ENCODE assay signal across 8 cellular contexts in genomic region chr13:45055902-45056648, GRCh38.
DNase-seq lines count a peak whose midpoint lies in the region; ATAC-seq and TF ChIP-seq lines count a peak whose summit lies in the region.

No MANE protein-coding gene starts in this region.

- peak overlapping the region; percentile 74 for H3K27ac ChIP-seq in caudate nucleus (ENCODE audit: low read depth, low read length)
- no peak overlapping the region for H3K27ac ChIP-seq in neural progenitor cell

- peaks cover 4% of the 10 kb centered on the region for H3K4me1 ChIP-seq in neural progenitor cell

- TF ChIP-seq POLR2A in erythroblast (IDR thresholded peaks at IDR 0.05; ENCODE audit: low read length) = no peak

- no peak for TF ChIP-seq CTCF in neural progenitor cell (IDR thresholded peaks at IDR 0.05)
- no peak for TF ChIP-seq CTCF in GM20000 (IDR thresholded peaks at IDR 0.05; ENCODE audit: extremely low read depth, missing control alignments)

- H3K27me3 ChIP-seq in neural progenitor cell = no peaks in the 10 kb centered on the region

- H3K9me3 ChIP-seq in neural progenitor cell (ENCODE audit: low read depth) = no peaks in the 10 kb centered on the region

- peaks cover 14% of the 10 kb centered on the region for H3K4me1 Mint-ChIP-seq in neural progenitor cell

- H3K9me3 Mint-ChIP-seq in neural progenitor cell = no peaks in the 10 kb centered on the region

- no peak overlapping the region for H3K4me3 ChIP-seq in neural progenitor cell

- no peaks in the 10 kb centered on the region for H4K20me1 ChIP-seq in neural progenitor cell (ENCODE audit: low read depth)

- no peaks in the 10 kb centered on the region for H3K79me2 ChIP-seq in neural progenitor cell (ENCODE audit: low read depth)

- H3K36me3 Mint-ChIP-seq in neural progenitor cell = no peaks in the 10 kb centered on the region

- no peak overlapping the region for H3K9ac ChIP-seq in neural progenitor cell

- no peaks in the 10 kb centered on the region for H3K36me3 ChIP-seq in neural progenitor cell

- no peak overlapping the region for H3K4me3 Mint-ChIP-seq in neural progenitor cell

- ATAC-seq in HG03521 (IDR thresholded peaks at IDR 0.05; ENCODE audit: unreplicated experiment) = no peak

- H2AFZ ChIP-seq in neural progenitor cell (replicated peaks) = peak overlapping the region; percentile 95

- H3K4me2 ChIP-seq in neural progenitor cell = no peak overlapping the region

- H3K27ac Mint-ChIP-seq in neural progenitor cell = peak overlapping the region; percentile 23

- DNase-seq in ELF-1 (ENCODE audit: low read depth, low spot score) (peak; percentile 44), LoVo (ENCODE audit: low spot score) (peak; percentile 56), caudate nucleus (lab: John Stamatoyannopoulos, UW) (peak in 30 of 61 donors; percentile 1 to 74 (median 31)), neural progenitor cell (ENCODE audit: low spot score) (peak; percentile 57), GM20000 (ENCODE audit: low spot score) (no peak), erythroblast (lab: John Stamatoyannopoulos, UW) (no peak), activated gamma-delta T cell treated with Interleukin-2 at 50 U/mL for 16 hours (no peak)

- no peaks in the 10 kb centered on the region for H3F3A ChIP-seq in neural progenitor cell (ENCODE audit: low read depth)

- H3K27me3 Mint-ChIP-seq in neural progenitor cell (ENCODE audit: insufficient read depth, low read depth) = no peaks in the 10 kb centered on the region

Comparison
In these comparisons a context has a peak if more than half of its experiments do, and no peak if none do; other contexts are left out.
1. DNase-seq: peak in ELF-1 (single experiment), LoVo (single experiment) and neural progenitor cell (single experiment); none in GM20000 (single experiment), erythroblast (0 of 2) and activated gamma-delta T cell treated with Interleukin-2 at 50 U/mL for 16 hours (single experiment).